8 cellular contexts compared by ENCODE assay signal in genomic region chr10:92291610-92291859, GRCh38. TPM values are rescaled to one million over a fixed set of nuclear protein-coding genes. Genes with fewer than 3 reads are reported as not detected.
DNase-seq lines count a peak whose midpoint lies in the region; ATAC-seq and TF ChIP-seq lines count a peak whose summit lies in the region.

No MANE protein-coding gene starts in this region.

- H3K36me3 ChIP-seq in GM06990 (ENCODE audit: control insufficient read depth, insufficient read depth, low read length), result no peaks in the 10 kb centered on the region; the same call in 1 of the 2 replicates
- H3K36me3 ChIP-seq in ectodermal cell (ENCODE audit: control insufficient read depth, insufficient read depth, low read length), result peaks cover 4% of the 10 kb centered on the region
- H3K36me3 ChIP-seq in neural cell (ENCODE audit: insufficient read depth, low read length), result no peaks in the 10 kb centered on the region

- no peak for DNase-seq in GM06990 (ENCODE audit: extremely low read depth, insufficient read length)
- DNase-seq in NAMALWA (ENCODE audit: low spot score), result peak; percentile 60
- DNase-seq in SW480 (ENCODE audit: low spot score), result no peak
- DNase-seq in HCEC 1CT, result no peak

- no peak for TF ChIP-seq RAD21 in neural cell (conservative IDR thresholded peaks at IDR 0.05)

- H3K9ac ChIP-seq in neural cell (ENCODE audit: low read length), result peak overlapping the region; percentile 98

- H3K9me2 ChIP-seq in neural cell (ENCODE audit: insufficient read depth, low read length), result no peaks in the 10 kb centered on the region

- H2AFZ ChIP-seq in neural cell (ENCODE audit: low read depth, low read length), result peak overlapping the region; percentile 99

- no peak for TF ChIP-seq CTCF in GM06990 (IDR thresholded peaks at IDR 0.05; ENCODE audit: insufficient read depth, low read length, poor library complexity, severe bottlenecking)
- TF ChIP-seq CTCF in neural cell (IDR thresholded peaks at IDR 0.05; ENCODE audit: poor library complexity, severe bottlenecking), result no peak

- H3K27me3 ChIP-seq in GM06990 (replicated peaks; ENCODE audit: control insufficient read depth, insufficient read depth, low read length) (no peaks in the 10 kb centered on the region), ectodermal cell (ENCODE audit: control insufficient read depth, insufficient read depth, low read length, poor library complexity, severe bottlenecking) (peaks cover 6% of the 10 kb centered on the region), neural cell (ENCODE audit: insufficient read depth, low read depth, low read length) (no peaks in the 10 kb centered on the region)

- H3K27ac ChIP-seq in ectodermal cell (ENCODE audit: insufficient read depth, low read depth, low read length, poor library complexity, severe bottlenecking), result peak overlapping the region; percentile 89
- H3K27ac ChIP-seq in neural cell (ENCODE audit: low read length), result peak overlapping the region; percentile 81

- no peaks in the 10 kb centered on the region for H4K20me1 ChIP-seq in neural cell (ENCODE audit: insufficient read depth)

- no peak overlapping the region for H3K4me2 ChIP-seq in neural cell (ENCODE audit: low read length)

- 0% methylated on average over 10 of the region's 10 CpGs for WGBS in ectodermal cell, 2 experiments

- H3F3A ChIP-seq in neural cell (ENCODE audit: insufficient read depth, low read length, poor library complexity, severe bottlenecking), result no peaks in the 10 kb centered on the region

- no peak for ATAC-seq in HG02981 (IDR thresholded peaks at IDR 0.05; ENCODE audit: unreplicated experiment)
- ATAC-seq in HG03097 (IDR thresholded peaks at IDR 0.05; ENCODE audit: low FRiP score, unreplicated experiment), result no peak

- H3K4me1 ChIP-seq in ectodermal cell (ENCODE audit: control insufficient read depth, insufficient read depth, low read length), result peaks cover 4% of the 10 kb centered on the region

- no peak for TF ChIP-seq EP300 in neural cell (conservative IDR thresholded peaks at IDR 0.05; ENCODE audit: poor library complexity, severe bottlenecking)

- H3K9me3 ChIP-seq in ectodermal cell (ENCODE audit: control insufficient read depth, low read length) (no peaks in the 10 kb centered on the region), neural cell (ENCODE audit: low read length) (no peaks in the 10 kb centered on the region)

- H3K4me3 ChIP-seq in GM06990 (replicated peaks; ENCODE audit: low read depth, low read length) (peak overlapping the region; percentile 97), ectodermal cell (ENCODE audit: insufficient read depth, low read depth, low read length) (peak overlapping the region; percentile 93), neural cell (ENCODE audit: low read length) (peak overlapping the region; percentile 93)

- peaks cover 56% of the 10 kb centered on the region for H3K79me2 ChIP-seq in neural cell (replicated peaks; ENCODE audit: insufficient read depth, low read length)

TF ChIP-seq in neural cell, 6 proteins besides CTCF, POLR2A, EP300 and RAD21:
- TF ChIP-seq POLR2AphosphoS5 (IDR thresholded peaks at IDR 0.05) (no peak), TAF1 (IDR thresholded peaks at IDR 0.05; ENCODE audit: low read depth) (no peak), MXI1 (conservative IDR thresholded peaks at IDR 0.05; ENCODE audit: poor library complexity, severe bottlenecking) (no peak), EZH2 (IDR thresholded peaks at IDR 0.05; ENCODE audit: borderline replicate concordance, insufficient read depth, low read length, poor library complexity, severe bottlenecking) (no peak), SMC3 (conservative IDR thresholded peaks at IDR 0.05; ENCODE audit: poor library complexity) (no peak)
- TF ChIP-seq, protein P1, sequence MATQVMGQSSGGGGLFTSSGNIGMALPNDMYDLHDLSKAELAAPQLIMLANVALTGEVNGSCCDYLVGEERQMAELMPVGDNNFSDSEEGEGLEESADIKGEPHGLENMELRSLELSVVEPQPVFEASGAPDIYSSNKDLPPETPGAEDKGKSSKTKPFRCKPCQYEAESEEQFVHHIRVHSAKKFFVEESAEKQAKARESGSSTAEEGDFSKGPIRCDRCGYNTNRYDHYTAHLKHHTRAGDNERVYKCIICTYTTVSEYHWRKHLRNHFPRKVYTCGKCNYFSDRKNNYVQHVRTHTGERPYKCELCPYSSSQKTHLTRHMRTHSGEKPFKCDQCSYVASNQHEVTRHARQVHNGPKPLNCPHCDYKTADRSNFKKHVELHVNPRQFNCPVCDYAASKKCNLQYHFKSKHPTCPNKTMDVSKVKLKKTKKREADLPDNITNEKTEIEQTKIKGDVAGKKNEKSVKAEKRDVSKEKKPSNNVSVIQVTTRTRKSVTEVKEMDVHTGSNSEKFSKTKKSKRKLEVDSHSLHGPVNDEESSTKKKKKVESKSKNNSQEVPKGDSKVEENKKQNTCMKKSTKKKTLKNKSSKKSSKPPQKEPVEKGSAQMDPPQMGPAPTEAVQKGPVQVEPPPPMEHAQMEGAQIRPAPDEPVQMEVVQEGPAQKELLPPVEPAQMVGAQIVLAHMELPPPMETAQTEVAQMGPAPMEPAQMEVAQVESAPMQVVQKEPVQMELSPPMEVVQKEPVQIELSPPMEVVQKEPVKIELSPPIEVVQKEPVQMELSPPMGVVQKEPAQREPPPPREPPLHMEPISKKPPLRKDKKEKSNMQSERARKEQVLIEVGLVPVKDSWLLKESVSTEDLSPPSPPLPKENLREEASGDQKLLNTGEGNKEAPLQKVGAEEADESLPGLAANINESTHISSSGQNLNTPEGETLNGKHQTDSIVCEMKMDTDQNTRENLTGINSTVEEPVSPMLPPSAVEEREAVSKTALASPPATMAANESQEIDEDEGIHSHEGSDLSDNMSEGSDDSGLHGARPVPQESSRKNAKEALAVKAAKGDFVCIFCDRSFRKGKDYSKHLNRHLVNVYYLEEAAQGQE (IDR thresholded peaks at IDR 0.05; ENCODE audit: borderline replicate concordance), result no peak

RNA-seq across cellular contexts. Expression of gene MARCHF5, which starts 0.6 kb away (rescaled TPM):
- 36.4 TPM for polyA plus RNA-seq in ectodermal cell (2013, experiment 1 of 4)
- polyA plus RNA-seq in ectodermal cell (2013, experiment 2 of 4), result 29.6 TPM
- polyA plus RNA-seq in ectodermal cell (2013, experiment 3 of 4), result 32.0 TPM
- polyA plus RNA-seq in ectodermal cell (2013, experiment 4 of 4), result 37.7 TPM
- polyA plus RNA-seq in neural cell, result 65.5 and 67.7 TPM in 2 replicates
- 37.5 and 53.8 TPM in 2 replicates for polyA minus RNA-seq in neural cell

RNA-seq across cellular contexts. Expression of gene CPEB3, which starts 0.7 kb away (rescaled TPM):
- 1.9 TPM for polyA plus RNA-seq in ectodermal cell (2013, experiment 1 of 4)
- 1.7 TPM for polyA plus RNA-seq in ectodermal cell (2013, experiment 2 of 4)
- polyA plus RNA-seq in ectodermal cell (2013, experiment 3 of 4), result 1.4 TPM
- polyA plus RNA-seq in ectodermal cell (2013, experiment 4 of 4), result 1.2 TPM
- polyA plus RNA-seq in neural cell, result 17.9 and 20.0 TPM in 2 replicates
- polyA minus RNA-seq in neural cell, result 53.1 and 64.1 TPM in 2 replicates
